8 cellular contexts compared by ENCODE assay signal in the genomic region with DNA sequence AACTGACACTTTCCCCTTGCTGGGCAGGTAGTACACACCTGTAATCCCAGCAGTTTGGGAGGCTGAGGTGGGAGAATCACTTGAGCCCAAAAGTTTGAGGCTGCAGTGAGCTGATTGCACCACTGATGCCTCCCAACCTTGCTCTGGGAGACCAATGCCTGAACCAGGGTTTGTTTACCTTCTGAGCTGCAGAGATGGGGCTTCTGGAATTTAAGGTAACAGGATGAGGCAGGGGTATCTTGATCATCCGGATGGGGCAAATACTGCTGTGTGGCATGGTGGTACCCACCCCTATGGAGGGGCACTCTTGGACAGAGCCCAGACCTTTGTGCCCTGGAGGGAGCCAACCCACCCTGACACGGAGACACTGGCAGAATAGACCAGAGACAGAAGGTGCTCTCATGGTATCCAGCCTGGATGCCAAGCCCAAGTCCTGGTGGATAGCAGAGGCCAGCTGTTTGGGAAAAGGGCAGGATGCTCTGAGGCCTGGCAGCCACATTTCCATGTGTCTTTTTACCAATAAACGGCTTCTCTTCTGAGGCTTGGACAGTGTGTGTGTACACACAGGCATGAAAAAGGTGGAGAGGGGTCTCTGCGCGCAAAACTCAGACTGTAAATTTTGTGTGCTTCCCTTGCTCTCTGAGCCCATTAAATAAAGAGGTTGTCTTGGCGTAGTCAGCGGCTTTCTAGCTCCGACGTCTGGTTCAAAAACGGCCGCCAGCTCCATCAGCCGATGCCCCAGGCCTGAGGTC. TPM values are rescaled to one million over a fixed set of nuclear protein-coding genes. Genes with fewer than 3 reads are reported as not detected.
DNase-seq lines count a peak whose midpoint lies in the region; ATAC-seq, FAIRE-seq and TF ChIP-seq lines count a peak whose summit lies in the region.

No MANE protein-coding gene starts in this region.

- TF ChIP-seq CTCF in bronchial epithelial cell (IDR thresholded peaks at IDR 0.05; ENCODE audit: insufficient read depth, low read length, severe bottlenecking) = no peak

- peaks cover 11% of the 10 kb centered on the region for H3K4me1 ChIP-seq in ACC112 (ENCODE audit: control insufficient read depth, insufficient read depth, low read length, unreplicated experiment)
- H3K4me1 ChIP-seq in HUES6 (ENCODE audit: control insufficient read depth, insufficient read depth, low read length) = peaks cover 20% of the 10 kb centered on the region
- peaks cover 21% of the 10 kb centered on the region for H3K4me1 ChIP-seq in mucosa of stomach (ENCODE audit: control insufficient read depth, insufficient read depth, low read length)

- H3K9ac ChIP-seq in HUES6 (ENCODE audit: low read length) (peak overlapping the region; percentile 98), mucosa of stomach (ENCODE audit: low read length) (peak overlapping the region; percentile 69)

- FAIRE-seq in bronchial epithelial cell (lab: Jason Lieb, UNC) = no peak

- H3K36me3 ChIP-seq in ACC112 (ENCODE audit: insufficient read depth, low read length) (no peaks in the 10 kb centered on the region), HUES6 (ENCODE audit: control insufficient read depth, insufficient read depth, low read length) (peaks cover 21% of the 10 kb centered on the region), bronchial epithelial cell (ENCODE audit: control insufficient read depth, insufficient read depth, low read length) (peaks cover 3% of the 10 kb centered on the region), mucosa of stomach (ENCODE audit: control insufficient read depth, insufficient read depth, low read length) (peaks cover 5% of the 10 kb centered on the region)

- peak overlapping the region; percentile 87 for H3K27ac ChIP-seq in ACC112 (ENCODE audit: low read depth, low read length)
- peak overlapping the region; percentile 93; the same call in 1 of the 2 replicates for H3K27ac ChIP-seq in HUES6 (ENCODE audit: low read depth, low read length)

- no peak for DNase-seq in bronchial epithelial cell (ENCODE audit: low read depth)
- DNase-seq in NCI-H1436 (lab: John Stamatoyannopoulos, UW) = no peak
- no peak for DNase-seq in T1000 (lab: John Stamatoyannopoulos, UW)

- H3K9me3 ChIP-seq in HUES6 (ENCODE audit: control insufficient read depth, insufficient read depth, low read depth, low read length) (no peaks in the 10 kb centered on the region), mucosa of stomach (ENCODE audit: control insufficient read depth, low read length) (no peaks in the 10 kb centered on the region)

- H3K27me3 ChIP-seq in ACC112 (ENCODE audit: insufficient read depth, low read length) = no peaks in the 10 kb centered on the region
- H3K27me3 ChIP-seq in HUES6 (ENCODE audit: control insufficient read depth, insufficient read depth, low read length) = no peaks in the 10 kb centered on the region
- H3K27me3 ChIP-seq in bronchial epithelial cell (ENCODE audit: control insufficient read depth, insufficient read depth, low read length) = no peaks in the 10 kb centered on the region
- H3K27me3 ChIP-seq in mucosa of stomach (ENCODE audit: control insufficient read depth, insufficient read depth, low read length) = peaks cover 4% of the 10 kb centered on the region

- ATAC-seq in GM21723 (IDR thresholded peaks at IDR 0.05; ENCODE audit: unreplicated experiment) (no peak), HG02884 (IDR thresholded peaks at IDR 0.05; ENCODE audit: unreplicated experiment) (no peak)

- H3K4me3 ChIP-seq in ACC112 (ENCODE audit: low read depth, low read length) = peak overlapping the region; percentile 80
- H3K4me3 ChIP-seq in HUES6 (ENCODE audit: low read depth, low read length) = peak overlapping the region; percentile 58
- H3K4me3 ChIP-seq in bronchial epithelial cell (ENCODE audit: low read depth, low read length) = peak overlapping the region; percentile 73
- peak overlapping the region; percentile 80 for H3K4me3 ChIP-seq in mucosa of stomach (ENCODE audit: low read length)

- peak overlapping the region; percentile 79 for H2AFZ ChIP-seq in ACC112 (ENCODE audit: low read length, unreplicated experiment)

- peaks cover 4% of the 10 kb centered on the region for H3K79me2 ChIP-seq in ACC112 (ENCODE audit: control insufficient read depth, insufficient read depth, low read length, unreplicated experiment)

RNA-seq across cellular contexts. Expression of a gene that starts 4.4 kb away (rescaled TPM):
- 11.4 and 12.9 TPM in 2 replicates for total RNA-seq in bronchial epithelial cell

RNA-seq across cellular contexts. Expression of a gene that starts 7.8 kb away (rescaled TPM):
- total RNA-seq in bronchial epithelial cell = 5.0 and 10.0 TPM in 2 replicates

RNA-seq across cellular contexts. Expression of a gene that starts 17.2 kb away (rescaled TPM):
- under 0.01 TPM in 1 of 2 replicates, not detected in the other for total RNA-seq in bronchial epithelial cell

RNA-seq across cellular contexts. Expression of a gene that starts 25.0 kb away (rescaled TPM):
- total RNA-seq in bronchial epithelial cell = not detected in 2 replicates

RNA-seq across cellular contexts. Expression of a gene that starts 29.3 kb away (rescaled TPM):
- total RNA-seq in bronchial epithelial cell = 13.7 and 15.6 TPM in 2 replicates
